ENCODE assay signal across 14 cellular contexts in genomic region chr2:8153258-8153718, GRCh38.
DNase-seq lines count a peak whose midpoint lies in the region; ATAC-seq and TF ChIP-seq lines count a peak whose summit lies in the region.
"Had no signal": no experiment of that assay in that cellular context is flagged by ENCODE, and none has a peak within 500 bp of the region (broad histone marks: within the 10 kb centered on the region; RNA-seq: fewer than 3 reads in every experiment).

No MANE protein-coding gene starts in this region.

- TF ChIP-seq POLR2A in esophagus squamous epithelium (IDR thresholded peaks at IDR 0.05), result no peak

- H3K27ac ChIP-seq in Karpas-422 (ENCODE audit: low read length) (0 out of 2 replicates have a peak overlapping the region, but pooled peaks have one; percentile 15), esophagus squamous epithelium (no peak overlapping the region)
- H3K27ac ChIP-seq: cardiac muscle cell, ovary, uterus had no signal

- peaks cover 18 to 58% of the 10 kb centered on the region in 2 donors for H3K36me3 Mint-ChIP-seq in activated naive CD4-positive, alpha-beta T cell treated with anti-CD3 and anti-CD28 coated beads, Interleukin-2, amount 50 U/mL, for 72 hours
- H3K36me3 Mint-ChIP-seq in osteocyte (ENCODE audit: unreplicated experiment), result no peaks in the 10 kb centered on the region
- H3K36me3 Mint-ChIP-seq: WTC11 had no signal

- H3K27me3 ChIP-seq in Karpas-422 (ENCODE audit: low read length) (no peaks in the 10 kb centered on the region), esophagus squamous epithelium (peaks cover 0 to 3% (median 0%) of the 10 kb centered on the region in 4 donors)
- H3K27me3 ChIP-seq: cardiac muscle cell, ovary, uterus had no signal

- H3K4me3 Mint-ChIP-seq in osteocyte (ENCODE audit: unreplicated experiment), result no peak overlapping the region
- H3K4me3 Mint-ChIP-seq: WTC11 had no signal

- H3K9ac ChIP-seq in Karpas-422 (ENCODE audit: low read length), result peak overlapping the region; percentile 62
- H3K9ac ChIP-seq: SK-N-SH had no signal

- H3K9me3 ChIP-seq in Karpas-422 (ENCODE audit: low read length) (no peaks in the 10 kb centered on the region), esophagus squamous epithelium (no peaks in the 10 kb centered on the region)
- H3K9me3 ChIP-seq: ovary, SK-N-SH, uterus had no signal

- peak overlapping the region; percentile 73 for H3K4me2 ChIP-seq in Karpas-422 (ENCODE audit: low read depth, low read length, poor library complexity, severe bottlenecking)
- H3K4me2 ChIP-seq: SK-N-SH had no signal

- DNase-seq in activated naive CD4-positive, alpha-beta T cell treated with anti-CD3 and anti-CD28 coated beads, Interleukin-2, amount 50 U/mL, for 72 hours (ENCODE audit: low spot score in 2 of 2), result no peak
- DNase-seq in activated naive CD4-positive, alpha-beta T cell treated with anti-CD3 and anti-CD28 coated beads, Interleukin-2, amount 50 U/mL, for 16 hours, result no peak
- DNase-seq in Karpas-422 (no peak), osteocyte (ENCODE audit: extremely low spot score, unreplicated experiment) (peak; percentile 30), foreskin melanocyte (no peak), GM13976 (ENCODE audit: low spot score) (no peak), esophagus squamous epithelium (lab: John Stamatoyannopoulos, UW) (no peak)
- DNase-seq: NCI-H1436 treated with DMSO at 0.1 percent for 48 hours, ovary, SK-N-SH, uterus had no signal

- TF ChIP-seq CTCF in osteocyte (IDR thresholded peaks at IDR 0.05) (no peak), GM13976 (IDR thresholded peaks at IDR 0.05; ENCODE audit: borderline replicate concordance, control extremely low read depth, extremely low read depth, insufficient read depth, missing control alignments) (no peak), esophagus squamous epithelium (IDR thresholded peaks at IDR 0.05) (no peak)

- H3K79me2 ChIP-seq in Karpas-422 (ENCODE audit: low read length), result no peaks in the 10 kb centered on the region

- no peaks in the 10 kb centered on the region for H4K20me1 ChIP-seq in Karpas-422 (ENCODE audit: insufficient read depth, low read depth, low read length)

- H3K27me3 Mint-ChIP-seq in osteocyte (ENCODE audit: unreplicated experiment), result no peaks in the 10 kb centered on the region

- WGBS in esophagus squamous epithelium, 2 donors, result 90 to 95% methylated on average over 7 to 8 of the region's 8 CpGs

- in situ Hi-C loops in GM13976 (cut with MboI; ENCODE audit: low sequenced_read_pairs, unreplicated experiment), result no loop called here

- peaks cover 32% of the 10 kb centered on the region for H3K4me1 ChIP-seq in Karpas-422 (ENCODE audit: low read length)
- no peaks in the 10 kb centered on the region for H3K4me1 ChIP-seq in esophagus squamous epithelium

- ATAC-seq in activated naive CD4-positive, alpha-beta T cell treated with anti-CD3 and anti-CD28 coated beads, Interleukin-2, amount 50 U/mL, for 72 hours, result no peak
- peak; percentile 12 for ATAC-seq in HG02678 (IDR thresholded peaks at IDR 0.05; ENCODE audit: unreplicated experiment)
- ATAC-seq: WTC11 had no signal

- no peaks in the 10 kb centered on the region for H3K36me3 ChIP-seq in Karpas-422 (ENCODE audit: insufficient read depth, low read length)
- H3K36me3 ChIP-seq in esophagus squamous epithelium, result no peaks in the 10 kb centered on the region
- H3K36me3 ChIP-seq: cardiac muscle cell, ovary, uterus had no signal

- intact Hi-C loops in esophagus squamous epithelium (cut with DNase I), result no loop called here

- H3K27ac Mint-ChIP-seq in activated naive CD4-positive, alpha-beta T cell treated with anti-CD3 and anti-CD28 coated beads, Interleukin-2, amount 50 U/mL, for 72 hours, result peak overlapping the region; percentile 17 to 20
- no peak overlapping the region for H3K27ac Mint-ChIP-seq in osteocyte (ENCODE audit: unreplicated experiment)
- H3K27ac Mint-ChIP-seq: WTC11 had no signal

- peaks cover 17% of the 10 kb centered on the region for H3K4me1 Mint-ChIP-seq in osteocyte (ENCODE audit: unreplicated experiment)

- H3K9me3 Mint-ChIP-seq in activated naive CD4-positive, alpha-beta T cell treated with anti-CD3 and anti-CD28 coated beads, Interleukin-2, amount 50 U/mL, for 72 hours, result peaks cover 25 to 48% of the 10 kb centered on the region in 2 donors
- no peaks in the 10 kb centered on the region for H3K9me3 Mint-ChIP-seq in osteocyte (ENCODE audit: unreplicated experiment)

- H3K9me2 ChIP-seq in Karpas-422 (replicated peaks; ENCODE audit: insufficient read depth, low read length), result no peaks in the 10 kb centered on the region
- H3K9me2 ChIP-seq: SK-N-SH had no signal

- peak overlapping the region; percentile 80; the same call in 1 of the 2 replicates for H2AFZ ChIP-seq in Karpas-422 (ENCODE audit: low read length)

- H3K4me3 ChIP-seq in Karpas-422 (ENCODE audit: low read length) (peak overlapping the region; percentile 55; the same call in 1 of the 2 replicates), esophagus squamous epithelium (no peak overlapping the region)
- H3K4me3 ChIP-seq: cardiac muscle cell, ovary, uterus had no signal
